In genomic region chr20:3839328-3839727, GRCh38 we compare ENCODE assay signal across 21 cellular contexts. TPM values are rescaled to one million over a fixed set of nuclear protein-coding genes. Genes with fewer than 3 reads are reported as not detected.
DNase-seq lines count a peak whose midpoint lies in the region; ATAC-seq and TF ChIP-seq lines count a peak whose summit lies in the region.
"Had no signal": no experiment of that assay in that cellular context is flagged by ENCODE, and none has a peak within 500 bp of the region (broad histone marks: within the 10 kb centered on the region; RNA-seq: fewer than 3 reads in every experiment).

No MANE protein-coding gene starts in this region.

- no peaks in the 10 kb centered on the region for H3K79me2 ChIP-seq in DND-41 (ENCODE audit: insufficient read depth, low read length)
- H3K79me2 ChIP-seq in mesendoderm (ENCODE audit: control insufficient read depth, insufficient read depth, low read length), result no peaks in the 10 kb centered on the region

- H2AFZ ChIP-seq in DND-41 (ENCODE audit: low read depth, low read length), result no peak overlapping the region
- H2AFZ ChIP-seq: PC-9 had no signal

- H3K4me3 ChIP-seq in DND-41 (ENCODE audit: low read depth in 1 of 2, low read length in 2 of 2) (no peak overlapping the region), mesendoderm (ENCODE audit: low read length) (no peak overlapping the region)
- H3K4me3 ChIP-seq in Jurkat, Clone E6-1 (ENCODE audit: low read length), result no peak overlapping the region
- H3K4me3 ChIP-seq: adrenal gland, lower lobe of right lung, PC-9, right atrium auricular region had no signal

- ATAC-seq in DND-41 (ENCODE audit: insufficient read depth, low read depth), result peak; percentile 93
- no peak for ATAC-seq in GM19395 (IDR thresholded peaks at IDR 0.05; ENCODE audit: unreplicated experiment)
- ATAC-seq: naive thymus-derived CD8-positive, alpha-beta T cell had no signal

- H3K36me3 ChIP-seq in DND-41 (ENCODE audit: insufficient read depth, low read length) (no peaks in the 10 kb centered on the region), mesendoderm (ENCODE audit: control insufficient read depth, insufficient read depth, low read length) (no peaks in the 10 kb centered on the region)
- H3K36me3 ChIP-seq: adrenal gland, BE2C, lower lobe of right lung, right atrium auricular region had no signal

- H4K5ac ChIP-seq in mesendoderm (ENCODE audit: low read length), result no peak overlapping the region

- no peak overlapping the region for H3K18ac ChIP-seq in mesendoderm (ENCODE audit: low read length)

- H3K79me1 ChIP-seq in mesendoderm (ENCODE audit: low read length), result no peaks in the 10 kb centered on the region

- H4K8ac ChIP-seq in mesendoderm (ENCODE audit: low read depth, low read length), result no peak overlapping the region

- no peak overlapping the region for H2BK5ac ChIP-seq in mesendoderm (ENCODE audit: low read length)

- peak; percentile 65 for DNase-seq in DND-41
- peak; percentile 89 for DNase-seq in Jurkat, Clone E6-1 (ENCODE audit: low read depth, low spot score)
- DNase-seq in UCSD-AML1 (lab: John Stamatoyannopoulos, UW; ENCODE audit: unreplicated experiment), result peak; percentile 58
- DNase-seq in mesendoderm, result peak; percentile 91
- DNase-seq in stimulated activated CD4-positive, alpha-beta T cell treated with anti-CD3 and anti-CD28 coated beads, Interleukin-2, amount 100 ng/mL, for 48 hours, result no peak
- DNase-seq in activated CD4-positive, CD25-positive, alpha-beta regulatory T cell treated with anti-CD3 and anti-CD28 coated beads, Interleukin-2, amount 50 U/mL, for 72 hours, result no peak
- DNase-seq: activated T-cell treated with anti-CD3 and anti-CD28 coated beads, Interleukin-2, amount 50 U/mL, for 24 hours; adrenal gland; BE2C; caudate nucleus; DMS53; GOT3; lower lobe of right lung; naive thymus-derived CD8-positive, alpha-beta T cell; NCI-H2081 treated with DMSO at 0.1 percent for 48 hours; NCI-H526; PC-9; stimulated activated CD4-positive, alpha-beta T cell treated with anti-CD3 and anti-CD28 coated beads, Interleukin-1b, Interleukin-23, amount 100 ng/mL, for 48 hours; T-cell had no signal

- peak overlapping the region; percentile 38 for H3K27ac ChIP-seq in DND-41 (ENCODE audit: low read length)
- no peak overlapping the region for H3K27ac ChIP-seq in mesendoderm (ENCODE audit: low read depth, low read length)
- H3K27ac ChIP-seq: adrenal gland, right atrium auricular region had no signal

- H3K4me2 ChIP-seq in DND-41 (ENCODE audit: insufficient read depth, low read length), result no peak overlapping the region; the same call in 1 of the 2 replicates
- H3K4me2 ChIP-seq in mesendoderm (ENCODE audit: low read length), result no peak overlapping the region
- H3K4me2 ChIP-seq: PC-9 had no signal

- H3K56ac ChIP-seq in mesendoderm (ENCODE audit: low read length), result no peak overlapping the region

- no peaks in the 10 kb centered on the region for H4K20me1 ChIP-seq in DND-41 (ENCODE audit: insufficient read depth, low read length)

- H3K9me3 ChIP-seq in DND-41 (ENCODE audit: insufficient read depth, low read length, severe bottlenecking), result no peaks in the 10 kb centered on the region
- H3K9me3 ChIP-seq: adrenal gland, BE2C, lower lobe of right lung, right atrium auricular region had no signal

- no peak overlapping the region for H3K4ac ChIP-seq in mesendoderm (ENCODE audit: low read depth, low read length)

- H3K27me3 ChIP-seq in DND-41 (ENCODE audit: insufficient read depth, low read length, poor library complexity), result no peaks in the 10 kb centered on the region
- H3K27me3 ChIP-seq in mesendoderm (ENCODE audit: insufficient read depth, low read length, poor library complexity), result no peaks in the 10 kb centered on the region
- H3K27me3 ChIP-seq: adrenal gland, BE2C, right atrium auricular region had no signal

- H3K4me1 ChIP-seq in DND-41 (ENCODE audit: insufficient read depth, low read length) (peaks cover 20% of the 10 kb centered on the region), mesendoderm (ENCODE audit: control insufficient read depth, low read depth, low read length) (no peaks in the 10 kb centered on the region)
- H3K4me1 ChIP-seq: adrenal gland, right atrium auricular region had no signal

- no peak overlapping the region for H2AK5ac ChIP-seq in mesendoderm (ENCODE audit: low read length)

- no CpG with 5 or more reads among the region's 3 CpGs for WGBS in mesendoderm (ENCODE audit: extremely low coverage, insufficient coverage, low lambda C conversion rate)

- H3K23ac ChIP-seq in mesendoderm (ENCODE audit: low read length), result no peak overlapping the region

- peak overlapping the region; percentile 11; the same call in 1 of the 2 replicates for H3K9ac ChIP-seq in DND-41 (ENCODE audit: low read depth, low read length)
- H3K9ac ChIP-seq in mesendoderm (ENCODE audit: low read length), result no peak overlapping the region

- TF ChIP-seq CTCF in DND-41 (IDR thresholded peaks at IDR 0.05; ENCODE audit: borderline replicate concordance, extremely low read depth, low read length, poor library complexity, severe bottlenecking), result no peak

- no peak overlapping the region for H2BK120ac ChIP-seq in mesendoderm (ENCODE audit: low read depth, low read length)

- no peak overlapping the region for H2BK15ac ChIP-seq in mesendoderm (replicated peaks; ENCODE audit: low read depth)

RNA-seq across cellular contexts. Expression of gene MAVS, which starts 7.3 kb away (rescaled TPM):
- 8.5 TPM for polyA plus RNA-seq in Jurkat, Clone E6-1 (2012; ENCODE audit: insufficient read depth, insufficient read length)
- 8.3 TPM for polyA plus RNA-seq in mesendoderm (2013, experiment 1 of 2)
- polyA plus RNA-seq in mesendoderm (2013, experiment 2 of 2), result 8.5 TPM

RNA-seq across cellular contexts. Expression of gene AP5S1, which starts 19.0 kb away (rescaled TPM):
- polyA plus RNA-seq in Jurkat, Clone E6-1 (2012; ENCODE audit: insufficient read depth, insufficient read length), result 15.1 TPM
- 3.3 TPM for polyA plus RNA-seq in mesendoderm (2013, experiment 1 of 2)
- polyA plus RNA-seq in mesendoderm (2013, experiment 2 of 2), result 3.2 TPM

RNA-seq across cellular contexts. Expression of gene CDC25B, which starts 43.2 kb away (rescaled TPM):
- 78.9 TPM for polyA plus RNA-seq in Jurkat, Clone E6-1 (2012; ENCODE audit: insufficient read depth, insufficient read length)
- 7.9 TPM for polyA plus RNA-seq in mesendoderm (2013, experiment 1 of 2)
- polyA plus RNA-seq in mesendoderm (2013, experiment 2 of 2), result 8.4 TPM

RNA-seq across cellular contexts. Expression of gene PANK2, which starts 49.9 kb away (rescaled TPM):
- 44.2 TPM for polyA plus RNA-seq in Jurkat, Clone E6-1 (2012; ENCODE audit: insufficient read depth, insufficient read length)
- polyA plus RNA-seq in mesendoderm (2013, experiment 1 of 2), result 24.8 TPM
- 25.0 TPM for polyA plus RNA-seq in mesendoderm (2013, experiment 2 of 2)

RNA-seq across cellular contexts. Expression of gene CENPB, which starts 52.8 kb away (rescaled TPM):
- 64.2 TPM for polyA plus RNA-seq in Jurkat, Clone E6-1 (2012; ENCODE audit: insufficient read depth, insufficient read length)
- polyA plus RNA-seq in mesendoderm (2013, experiment 1 of 2), result 22.3 TPM
- polyA plus RNA-seq in mesendoderm (2013, experiment 2 of 2), result 21.5 TPM

Comparison
In these comparisons a context has a peak if more than half of its experiments do, and no peak if none do; other contexts are left out.
1. DNase-seq: peak in DND-41 (single experiment), Jurkat, Clone E6-1 (single experiment), UCSD-AML1 (single experiment) and mesendoderm (single experiment); none in stimulated activated CD4-positive, alpha-beta T cell treated with anti-CD3 and anti-CD28 coated beads, Interleukin-2, amount 100 ng/mL, for 48 hours (0 of 2) and activated CD4-positive, CD25-positive, alpha-beta regulatory T cell treated with anti-CD3 and anti-CD28 coated beads, Interleukin-2, amount 50 U/mL, for 72 hours (single experiment).